In genomic region chr6:130019796-130020105, GRCh38 we compare ENCODE assay signal across 8 cellular contexts. TPM values are rescaled to one million over a fixed set of nuclear protein-coding genes. Genes with fewer than 3 reads are reported as not detected.
DNase-seq lines count a peak whose midpoint lies in the region; ATAC-seq, FAIRE-seq and TF ChIP-seq lines count a peak whose summit lies in the region.

No MANE protein-coding gene starts in this region.

- H3K27ac ChIP-seq in OCI-LY3 (ENCODE audit: low read length) (peak overlapping the region; percentile 68), esophagus (ENCODE audit: low read depth in 2 of 2, low read length in 1 of 2) (peak overlapping the region; percentile 52 to 81), pancreas (peak overlapping the region in 1 of 4 donors; percentile 82)

- DNase-seq in GM03348 (ENCODE audit: low spot score) (peak; percentile 35), pancreas (no peak), NCI-H2107 treated with DMSO at 0.1 percent for 48 hours (lab: John Stamatoyannopoulos, UW; ENCODE audit: unreplicated experiment) (no peak), omental fat pad (ENCODE audit: low spot score) (no peak), NCI-H1436 treated with DMSO at 0.1 percent for 48 hours (lab: John Stamatoyannopoulos, UW) (no peak)

- no peaks in the 10 kb centered on the region for H3K27me3 ChIP-seq in OCI-LY3 (ENCODE audit: low read depth, low read length)
- H3K27me3 ChIP-seq in esophagus (ENCODE audit: control insufficient read depth in 1 of 2, insufficient read depth in 2 of 2, low read length in 2 of 2) = no peaks in the 10 kb centered on the region
- H3K27me3 ChIP-seq in pancreas = no peaks in the 10 kb centered on the region

- H3K4me1 ChIP-seq in OCI-LY3 (ENCODE audit: low read length) = peaks cover 9% of the 10 kb centered on the region
- H3K4me1 ChIP-seq in esophagus (ENCODE audit: control insufficient read depth in 2 of 2, insufficient read depth in 2 of 2, low read length in 1 of 2) = no peaks in the 10 kb centered on the region
- H3K4me1 ChIP-seq in pancreas = no peaks in the 10 kb centered on the region

- peak overlapping the region; percentile 80 for H3K4me2 ChIP-seq in OCI-LY3 (ENCODE audit: low read length)

- H3K9me3 ChIP-seq in OCI-LY3 (ENCODE audit: insufficient read depth, low read length) (no peaks in the 10 kb centered on the region), esophagus (ENCODE audit: control insufficient read depth in 2 of 2, insufficient read depth in 1 of 2, low read depth in 1 of 2, low read length in 1 of 2) (no peaks in the 10 kb centered on the region), pancreas (no peaks in the 10 kb centered on the region)

- H4K20me1 ChIP-seq in OCI-LY3 (ENCODE audit: insufficient read depth, low read length) = no peaks in the 10 kb centered on the region

- peak overlapping the region; percentile 82 for H3K9ac ChIP-seq in OCI-LY3 (ENCODE audit: low read length)

- H3K36me3 ChIP-seq in OCI-LY3 (replicated peaks; ENCODE audit: low read depth, low read length) = no peaks in the 10 kb centered on the region
- no peaks in the 10 kb centered on the region for H3K36me3 ChIP-seq in esophagus (ENCODE audit: control insufficient read depth in 2 of 2, insufficient read depth in 2 of 2, low read length in 1 of 2)
- no peaks in the 10 kb centered on the region for H3K36me3 ChIP-seq in pancreas

- peak overlapping the region; percentile 86 for H3K4me3 ChIP-seq in OCI-LY3 (ENCODE audit: low read length)
- peak overlapping the region; percentile 70 to 91 for H3K4me3 ChIP-seq in esophagus (ENCODE audit: low read depth in 1 of 2, low read length in 2 of 2)
- H3K4me3 ChIP-seq in pancreas = peak overlapping the region; percentile 69 to 85 (median 72)

- ATAC-seq in pancreas (peak in 1 of 4 donors; percentile 9), omental fat pad (ENCODE audit: low FRiP score) (no peak), HG03039 (IDR thresholded peaks at IDR 0.05; ENCODE audit: unreplicated experiment) (no peak)

- H2AFZ ChIP-seq in OCI-LY3 (ENCODE audit: low read depth, low read length) = peak overlapping the region; percentile 94

- TF ChIP-seq CTCF in OCI-LY3 (IDR thresholded peaks at IDR 0.05; ENCODE audit: low read depth, low read length) = no peak
- no peak for TF ChIP-seq CTCF in pancreas (IDR thresholded peaks at IDR 0.05)
- TF ChIP-seq CTCF in omental fat pad (IDR thresholded peaks at IDR 0.05) = no peak

- WGBS in esophagus, 2 donors = 1% methylated on average over 22 to 59 of the region's 59 CpGs
- 0 to 1% methylated on average over 38 to 59 of the region's 59 CpGs for WGBS in pancreas, 2 donors

- FAIRE-seq in pancreas (lab: Jason Lieb, UNC) = no peak

- peaks cover 4% of the 10 kb centered on the region; the same call in 1 of the 2 replicates for H3K79me2 ChIP-seq in OCI-LY3 (ENCODE audit: low read length)

- intact Hi-C loops in pancreas (cut with DNase I) = no loop called here

RNA-seq across cellular contexts. Expression of gene L3MBTL3, which starts 1.4 kb away (rescaled TPM):
- 1 to 10 TPM in 1 of 2 donors, under 1 TPM in 1; 0.94 to 1.4 TPM for polyA plus RNA-seq in esophagus
- total RNA-seq in pancreas = 1 to 10 TPM; 1.0 to 5.3 (median 3.6) TPM
- polyA plus RNA-seq in pancreas = 1 to 10 TPM in 1 of 2 donors, under 1 TPM in 1; 0.95 to 3.2 TPM
- total RNA-seq in omental fat pad = 10 to 100 TPM in 1 of 4 donors, 1 to 10 TPM in 3; 6.9 to 22.2 (median 8.0) TPM
